18 cellular contexts compared by ENCODE assay signal in the genomic region with DNA sequence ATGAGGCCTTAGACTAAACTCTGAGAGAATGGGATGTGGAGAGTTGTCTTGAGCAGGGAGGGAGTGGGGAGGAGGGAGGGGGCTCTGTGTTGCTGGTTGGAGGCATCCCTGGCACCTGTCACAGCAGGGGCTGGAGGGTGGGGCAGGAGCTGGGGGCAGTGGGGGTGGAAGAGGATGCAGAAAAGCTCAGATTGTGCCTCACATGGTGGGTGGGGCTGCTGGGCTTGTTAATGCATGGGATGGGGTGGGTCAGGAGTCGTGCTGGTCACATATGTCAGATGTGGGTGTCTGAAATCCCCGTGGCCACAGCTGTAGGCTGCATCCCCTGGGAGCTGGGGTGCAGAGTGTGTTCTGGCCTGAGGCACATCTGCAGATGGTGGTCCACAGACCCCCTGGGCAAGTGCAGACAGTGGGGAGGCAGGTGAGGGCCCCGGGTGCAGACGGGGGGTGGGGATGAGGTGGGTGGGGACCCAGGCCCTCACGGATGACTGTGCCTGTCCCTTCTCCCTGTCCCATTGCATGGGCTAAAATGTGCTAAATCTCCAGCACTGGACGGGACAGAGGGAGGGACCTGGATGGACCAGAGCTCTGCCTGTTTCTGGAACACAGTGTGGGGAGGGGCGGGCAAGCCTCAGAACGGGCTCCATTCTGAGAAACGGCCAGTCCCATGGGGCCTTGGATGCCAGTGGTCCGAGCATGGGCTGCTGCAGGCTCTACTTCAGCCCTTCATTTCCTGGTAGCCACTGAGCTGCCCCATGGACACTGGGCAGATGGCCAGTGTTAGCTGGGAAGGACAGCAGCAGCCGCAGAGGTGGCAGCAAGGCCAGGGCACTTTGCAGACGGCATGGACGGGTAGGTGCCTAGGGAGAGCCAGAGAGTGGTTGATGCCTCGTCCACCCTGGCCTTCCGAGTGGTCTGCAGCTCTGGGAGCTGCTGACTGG.
DNase-seq lines count a peak whose midpoint lies in the region; ATAC-seq, FAIRE-seq and TF ChIP-seq lines count a peak whose summit lies in the region.
"Had no signal": no experiment of that assay in that cellular context is flagged by ENCODE, and none has a peak within 500 bp of the region (broad histone marks: within the 10 kb centered on the region; RNA-seq: fewer than 3 reads in every experiment).

No MANE protein-coding gene starts in this region.

- H3K36me3 ChIP-seq in right lobe of liver = no peaks in the 10 kb centered on the region
- no peaks in the 10 kb centered on the region for H3K36me3 ChIP-seq in HepG2 (replicated peaks in 1 of 2; ENCODE audit: control insufficient read depth in 1 of 2, insufficient read depth in 2 of 2, low read length in 2 of 2)
- no peaks in the 10 kb centered on the region for H3K36me3 ChIP-seq in aorta (ENCODE audit: control insufficient read depth in 1 of 2, insufficient read depth in 2 of 2, low read length in 1 of 2)
- H3K36me3 ChIP-seq: HAP-1 had no signal

- H3K4me1 Mint-ChIP-seq in chondrocyte (ENCODE audit: low read depth) = peaks cover 7% of the 10 kb centered on the region
- H3K4me1 Mint-ChIP-seq in WTC11 = no peaks in the 10 kb centered on the region

- ATAC-seq in right lobe of liver (no peak), HepG2 (no peak; the same call in 2 of the 3 replicates), aorta (ENCODE audit: low FRiP score) (no peak), WTC11 (no peak)
- ATAC-seq: T-cell had no signal

- H3K4me3 Mint-ChIP-seq in chondrocyte (ENCODE audit: unreplicated experiment) (no peak overlapping the region), WTC11 (no peak overlapping the region)
- H3K4me3 Mint-ChIP-seq: activated CD4-positive, alpha-beta T cell treated with anti-CD3 and anti-CD28 coated beads, Interleukin-2, amount 10 ng/mL, durations not matched to agents 7 days and 5 days had no signal

- BruUV-seq in HepG2 (replicated peaks; lab: Mats Ljungman, UMichigan) = no TSS peak

- 62% methylated on average over 6 of the region's 15 CpGs for WGBS in right lobe of liver (ENCODE audit: insufficient coverage, low coverage, low lambda C conversion rate, missing lambda C conversion rate)
- WGBS in HepG2 (ENCODE audit: low lambda C conversion rate) = 0% methylated on average over 4 of the region's 15 CpGs
- WGBS in aorta, 2 donors = 63 to 70% methylated on average over 15 of the region's 15 CpGs

- peaks cover 17% of the 10 kb centered on the region for H3K27me3 Mint-ChIP-seq in chondrocyte (ENCODE audit: low read depth)
- H3K27me3 Mint-ChIP-seq in WTC11 (ENCODE audit: low read depth) = no peaks in the 10 kb centered on the region; the same call in none of the 2 replicates
- H3K27me3 Mint-ChIP-seq: T-cell had no signal

- H3K4me1 ChIP-seq in right lobe of liver = no peaks in the 10 kb centered on the region
- no peaks in the 10 kb centered on the region for H3K4me1 ChIP-seq in HepG2 (ENCODE audit: insufficient read depth, low read length)
- no peaks in the 10 kb centered on the region for H3K4me1 ChIP-seq in aorta (ENCODE audit: control insufficient read depth in 1 of 2, insufficient read depth in 2 of 2, low read length in 2 of 2)
- H3K4me1 ChIP-seq: HAP-1 had no signal

- H3K4me2 ChIP-seq in HepG2 (ENCODE audit: low read depth, low read length) = no peak overlapping the region

- POLR2A ChIA-PET in HepG2 (lab: Yijun Ruan, JAX) = no interaction called here
- POLR2A ChIA-PET in WTC11 (lab: Charles Lee) = no interaction called here

- no peak overlapping the region for H3K9ac ChIP-seq in HepG2 (ENCODE audit: insufficient read depth, low read depth, low read length)

- FAIRE-seq in HepG2 (lab: Jason Lieb, UNC) = no peak

- TF ChIP-seq POLR2A in right lobe of liver (IDR thresholded peaks at IDR 0.05) (no peak), HepG2 (IDR thresholded peaks at IDR 0.05; ENCODE audit: insufficient read depth in 1 of 2, low read depth in 2 of 2, low read length in 2 of 2) (no peak)

- H3K9me3 Mint-ChIP-seq in chondrocyte (ENCODE audit: low read depth) (no peaks in the 10 kb centered on the region), WTC11 (no peaks in the 10 kb centered on the region)
- H3K9me3 Mint-ChIP-seq: activated CD4-positive, alpha-beta T cell treated with anti-CD3 and anti-CD28 coated beads, Interleukin-2, amount 10 ng/mL, durations not matched to agents 7 days and 5 days; naive thymus-derived CD4-positive, alpha-beta T cell; T-cell had no signal

- no peak for TF ChIP-seq RAD21 in HepG2 (CRISPR knock-in tag; IDR thresholded peaks at IDR 0.05)

- in situ Hi-C loops in HepG2 (cut with HindIII; ENCODE audit: extremely low pct_ligation_motif_present, low pct_unique_long_range_greater_than_20kb) = no loop called here

- no peak for TF ChIP-seq EP300 in HepG2 (IDR thresholded peaks at IDR 0.05; ENCODE audit: low read depth in 2 of 2, low read length in 2 of 2)
- TF ChIP-seq EP300 in HepG2 (CRISPR knock-in tag; IDR thresholded peaks at IDR 0.05; ENCODE audit: borderline replicate concordance) = no peak

- no peak overlapping the region for H2AFZ ChIP-seq in HepG2 (ENCODE audit: low read length)

- no peaks in the 10 kb centered on the region for H3K36me3 Mint-ChIP-seq in chondrocyte (ENCODE audit: low read depth)
- no peaks in the 10 kb centered on the region for H3K36me3 Mint-ChIP-seq in WTC11
- H3K36me3 Mint-ChIP-seq: naive thymus-derived CD4-positive, alpha-beta T cell; T-cell had no signal

- H3K9me3 ChIP-seq in right lobe of liver = no peaks in the 10 kb centered on the region
- no peaks in the 10 kb centered on the region for H3K9me3 ChIP-seq in HepG2 (ENCODE audit: low read length)
- H3K9me3 ChIP-seq in aorta (ENCODE audit: control insufficient read depth, low read length) = no peaks in the 10 kb centered on the region
- H3K9me3 ChIP-seq: HAP-1 had no signal

- H3K27ac Mint-ChIP-seq in chondrocyte (ENCODE audit: unreplicated experiment) (no peak overlapping the region), WTC11 (no peak overlapping the region)
- H3K27ac Mint-ChIP-seq: activated CD4-positive, alpha-beta T cell treated with anti-CD3 and anti-CD28 coated beads, Interleukin-2, amount 10 ng/mL, durations not matched to agents 7 days and 5 days had no signal

- no peak for TF ChIP-seq CTCF in right lobe of liver (IDR thresholded peaks at IDR 0.05)
- TF ChIP-seq CTCF in HepG2 (CRISPR knock-in tag; IDR thresholded peaks at IDR 0.05) = no peak
- no peak for TF ChIP-seq CTCF in chondrocyte (IDR thresholded peaks at IDR 0.05)
- TF ChIP-seq CTCF in WTC11 (IDR thresholded peaks at IDR 0.05) = no peak

- H3K4me3 ChIP-seq in right lobe of liver (no peak overlapping the region), HepG2 (replicated peaks in 1 of 3; ENCODE audit: insufficient read depth in 1 of 3, low read depth in 2 of 3, low read length in 3 of 3) (no peak overlapping the region), aorta (ENCODE audit: low read length in 2 of 2) (no peak overlapping the region)
- H3K4me3 ChIP-seq: HAP-1 had no signal

- H4K20me1 ChIP-seq in HepG2 (ENCODE audit: insufficient read depth, low read length) = no peaks in the 10 kb centered on the region

- peak in 2 of 3 donors; percentile 13 to 43 for DNase-seq in right lobe of liver
- DNase-seq in HepG2 (ENCODE audit: low spot score) = no peak
- peak; percentile 75 for DNase-seq in chondrocyte (ENCODE audit: low spot score)
- DNase-seq in myocyte (ENCODE audit: low read depth) = peak; percentile 63
- DNase-seq in aorta = peak; percentile 48 to 55
- no peak for DNase-seq in inferior parietal cortex (ENCODE audit: extremely low spot score)
- no peak for DNase-seq in mucosa of gallbladder (ENCODE audit: low spot score)
- DNase-seq in WTC11 (ENCODE audit: low spot score) = no peak
- DNase-seq: activated CD4-positive, alpha-beta T cell treated with anti-CD3 and anti-CD28 coated beads, Interleukin-2, amount 10 ng/mL, durations not matched to agents 7 days and 5 days; activated effector memory CD4-positive, alpha-beta T cell treated with anti-CD3 and anti-CD28 coated beads, Interleukin-2, amount 50 U/mL, for 16 hours; DMS 273 treated with DMSO at 0.1 percent for 48 hours; effector CD8-positive, alpha-beta T cell; GF-D8; naive thymus-derived CD4-positive, alpha-beta T cell; NCI-H187 treated with DMSO at 0.1 percent for 48 hours; stimulated activated CD8-positive, alpha-beta memory T cell treated with anti-CD3 and anti-CD28 coated beads, Interleukin-4, amount 100 ng/mL, for 48 hours; T-cell had no signal

- H3K27ac ChIP-seq in right lobe of liver = no peak overlapping the region
- no peak overlapping the region for H3K27ac ChIP-seq in HepG2 (ENCODE audit: extremely low read length, insufficient read depth, low read length)
- H3K27ac ChIP-seq in aorta (ENCODE audit: low read depth in 1 of 2, low read length in 2 of 2) = no peak overlapping the region

- H3K79me2 ChIP-seq in HepG2 (ENCODE audit: insufficient read depth, low read length) = no peaks in the 10 kb centered on the region

- no peaks in the 10 kb centered on the region for H3K27me3 ChIP-seq in right lobe of liver
- peaks cover 16 to 68% of the 10 kb centered on the region in 2 experiments; a peak in 4 of 5 replicates for H3K27me3 ChIP-seq in HepG2 (ENCODE audit: control insufficient read depth in 1 of 2, insufficient read depth in 2 of 2, low read length in 2 of 2)
- H3K27me3 ChIP-seq in aorta (ENCODE audit: control insufficient read depth in 1 of 2, insufficient read depth in 2 of 2, low read length in 1 of 2) = no peaks in the 10 kb centered on the region

- CTCF ChIA-PET in HepG2 (lab: Yijun Ruan, JAX; ENCODE audit: low intra/inter-chr PET ratio, low total read pairs) (no interaction called here), WTC11 (lab: Charles Lee) (interaction anchor here (0.6 to 1.5 kb wide), 4 partner anchors 13 to 30 kb away, joined by 3 to 4 read pairs (median 3); no protein-coding TSS in a partner anchor)

- intact Hi-C loops in right lobe of liver (cut with DNase I) = no loop called here
- intact Hi-C loops in HepG2 (cut with micrococcal nuclease; ENCODE audit: unreplicated experiment) = no loop called here
- intact Hi-C loops in aorta (cut with DNase I) = no loop called here

TF ChIP-seq in HepG2, 621 proteins besides CTCF, POLR2A, EP300 and RAD21 (continues in another document):
- TF ChIP-seq, protein P1, sequence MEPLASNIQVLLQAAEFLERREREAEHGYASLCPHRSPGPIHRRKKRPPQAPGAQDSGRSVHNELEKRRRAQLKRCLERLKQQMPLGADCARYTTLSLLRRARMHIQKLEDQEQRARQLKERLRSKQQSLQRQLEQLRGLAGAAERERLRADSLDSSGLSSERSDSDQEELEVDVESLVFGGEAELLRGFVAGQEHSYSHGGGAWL (CRISPR knock-in tag; IDR thresholded peaks at IDR 0.05) = no peak

TF ChIP-seq in WTC11, 78 proteins besides CTCF, POLR2A, EP300 and RAD21:
- TF ChIP-seq ETV6 (CRISPR knock-in tag; IDR thresholded peaks at IDR 0.05) = no peak
- TF ChIP-seq RELA (CRISPR knock-in tag; IDR thresholded peaks at IDR 0.05; ENCODE audit: borderline replicate concordance) = no peak
- TF ChIP-seq MYBL2 (CRISPR knock-in tag; IDR thresholded peaks at IDR 0.05) = no peak

Comparison
In these comparisons a context has a peak if more than half of its experiments do, and no peak if none do; other contexts are left out.
1. DNase-seq: peak in right lobe of liver (2 of 3), chondrocyte (single experiment), myocyte (single experiment) and aorta (2 of 2); none in HepG2 (single experiment), inferior parietal cortex (single experiment), mucosa of gallbladder (single experiment) and WTC11 (single experiment).